ENCODE assay signal across 11 cellular contexts in genomic region chr5:45385321-45386058, GRCh38.
DNase-seq lines count a peak whose midpoint lies in the region; ATAC-seq, FAIRE-seq and TF ChIP-seq lines count a peak whose summit lies in the region.
"Had no signal": no experiment of that assay in that cellular context is flagged by ENCODE, and none has a peak within 500 bp of the region (broad histone marks: within the 10 kb centered on the region; RNA-seq: fewer than 3 reads in every experiment).

No MANE protein-coding gene starts in this region.

- H3K27ac ChIP-seq in HCT116 (ENCODE audit: low read depth, low read length) (peak overlapping the region; percentile 95), spleen (no peak overlapping the region)

- WGBS in spleen, 5 donors, result 61 to 74% (median 63%) methylated on average over 6 of the region's 6 CpGs

- ATAC-seq in HCT116 (peak; percentile 88), HG02588 (IDR thresholded peaks at IDR 0.05; ENCODE audit: unreplicated experiment) (no peak), GM21717 (IDR thresholded peaks at IDR 0.05; ENCODE audit: unreplicated experiment) (no peak)

- H3K36me3 ChIP-seq in HCT116 (ENCODE audit: control insufficient read depth in 1 of 2, insufficient read depth in 2 of 2, low read length in 2 of 2) (peaks cover 0 to 8% of the 10 kb centered on the region in 2 experiments; a peak in 2 of 4 replicates), spleen (no peaks in the 10 kb centered on the region)

- H4K20me1 ChIP-seq in HCT116 (ENCODE audit: insufficient read depth), result no peaks in the 10 kb centered on the region

- RAD21 ChIA-PET in HCT116 (lab: Charles Lee; ENCODE audit: low non-redundant PET in 1 of 2, low total read pairs in 2 of 2, uncharacterized antibody in 2 of 2, unreplicated experiment in 2 of 2), result interaction anchor here in 1 of 2 experiments (0.6 to 1.8 kb wide), 2 partner anchors 136 to 347 kb away, joined by 3 to 4 read pairs; no protein-coding TSS in a partner anchor

- DNase-seq in HCT116 (ENCODE audit: low read depth, low spot score) (peak; percentile 90), RCC 7860 (ENCODE audit: low spot score) (peak; percentile 79), epithelial cell of proximal tubule (ENCODE audit: low read depth) (peak; percentile 31), renal cortical epithelial cell (ENCODE audit: low read depth) (peak; percentile 87), spleen (no peak)
- DNase-seq: activated CD4-positive, alpha-beta T cell treated with anti-CD3 and anti-CD28 coated beads, Interleukin-2, amount 50 U/mL, for 1 hour; activated naive CD4-positive, alpha-beta T cell treated with anti-CD3 and anti-CD28 coated beads, Interleukin-2, amount 10 ng/mL, durations not matched to agents 7 days and 5 days; kidney glomerular epithelial cell; NCI-H2081 had no signal

- peak; percentile 91 for FAIRE-seq in RCC 7860 (lab: Jason Lieb, UNC)

- H3K4me1 ChIP-seq in HCT116 (ENCODE audit: control insufficient read depth in 1 of 2, insufficient read depth in 2 of 2, low read length in 2 of 2) (peaks cover 34 to 43% of the 10 kb centered on the region in 2 experiments), spleen (no peaks in the 10 kb centered on the region)

- POLR2A ChIA-PET in HCT116 (lab: Charles Lee), result interaction anchor here (0.9 to 2.1 kb wide), 3 partner anchors 10 to 135 kb away, joined by 4 to 9 read pairs (median 4); no protein-coding TSS in a partner anchor

- intact Hi-C loops in HCT116 (cut with micrococcal nuclease) (loop anchor here (5.0 kb wide), 1 partner anchor 508 kb away; no protein-coding TSS in a partner anchor), spleen (cut with DNase I; ENCODE audit: low total_unique reads) (no loop called here)

- H2AFZ ChIP-seq in HCT116 (ENCODE audit: low read depth, low read length, poor library complexity, severe bottlenecking), result peak overlapping the region; percentile 49

- H3K79me2 ChIP-seq in HCT116 (ENCODE audit: insufficient read depth, low read length), result no peaks in the 10 kb centered on the region

- peak overlapping the region; percentile 61 for H3K4me2 ChIP-seq in HCT116 (ENCODE audit: low read length)

- TF ChIP-seq CTCF in HCT116 (IDR thresholded peaks at IDR 0.05 in 2 of 3, conservative IDR thresholded peaks at IDR 0.05 in 1 of 3; ENCODE audit: borderline replicate concordance in 1 of 3, insufficient read depth in 1 of 3, low read depth in 2 of 3, low read length in 2 of 3) (no peak), epithelial cell of proximal tubule (conservative IDR thresholded peaks at IDR 0.05; ENCODE audit: low read depth, low read length) (no peak), spleen (IDR thresholded peaks at IDR 0.05 in 8 of 11, conservative IDR thresholded peaks at IDR 0.05 in 3 of 11) (no peak)

- TF ChIP-seq POLR2A in HCT116 (IDR thresholded peaks at IDR 0.05; ENCODE audit: borderline replicate concordance, extremely low read depth, insufficient read depth, insufficient read length), result no peak
- TF ChIP-seq POLR2A in spleen (IDR thresholded peaks at IDR 0.05), result no peak

- peak overlapping the region; percentile 40 for H3K9ac ChIP-seq in HCT116 (ENCODE audit: low read length)

- H3K27me3 ChIP-seq in HCT116 (ENCODE audit: insufficient read depth, low read length) (no peaks in the 10 kb centered on the region), spleen (replicated peaks in 1 of 7) (no peaks in the 10 kb centered on the region)

- H3K9me3 ChIP-seq in HCT116 (ENCODE audit: control insufficient read depth in 1 of 2, insufficient read depth in 1 of 2, low read depth in 1 of 2, low read length in 2 of 2), result no peaks in the 10 kb centered on the region
- H3K9me3 ChIP-seq in spleen, result peaks cover 0 to 5% (median 0%) of the 10 kb centered on the region in 8 donors

- peak overlapping the region in 1 of 2 experiments; percentile 21; a peak in 2 of 4 replicates for H3K4me3 ChIP-seq in HCT116 (replicated peaks in 1 of 2; ENCODE audit: low read depth in 1 of 2, low read length in 2 of 2)
- no peak overlapping the region for H3K4me3 ChIP-seq in epithelial cell of proximal tubule (ENCODE audit: low read depth, low read length)
- no peak overlapping the region for H3K4me3 ChIP-seq in spleen

- H3K9me2 ChIP-seq in HCT116 (ENCODE audit: insufficient read depth), result no peaks in the 10 kb centered on the region

- peak; percentile 28 for TF ChIP-seq RAD21 in HCT116 (IDR thresholded peaks at IDR 0.05; ENCODE audit: low read depth)

- BruUV-seq in HCT116 (replicated peaks; lab: Mats Ljungman, UMichigan), result no TSS peak

- CTCF ChIA-PET in HCT116 (lab: Charles Lee), result interaction anchor here (0.6 to 1.8 kb wide), 3 partner anchors 15 to 135 kb away, joined by 3 to 5 read pairs (median 4); no protein-coding TSS in a partner anchor

TF ChIP-seq in HCT116, 20 proteins besides CTCF, POLR2A, EP300 and RAD21:
- TF ChIP-seq ZNF274 (IDR thresholded peaks at IDR 0.05; ENCODE audit: low read depth, low read length) (no peak), EZH2phosphoT487 (IDR thresholded peaks at IDR 0.05; ENCODE audit: borderline replicate concordance) (no peak), YY1 (IDR thresholded peaks at IDR 0.05; ENCODE audit: extremely low read depth, insufficient replicate concordance, low read depth, low read length) (no peak), SRF (IDR thresholded peaks at IDR 0.05; ENCODE audit: low read depth) (no peak), EZH2 (IDR thresholded peaks at IDR 0.05) (no peak), FOSL1 (IDR thresholded peaks at IDR 0.05; ENCODE audit: low read depth) (peak; percentile 78), ZFX (IDR thresholded peaks at IDR 0.05) (no peak), CBX3 (IDR thresholded peaks at IDR 0.05; ENCODE audit: low read depth) (peak; percentile 72; the same call in 1 of the 2 replicates), SP1 (IDR thresholded peaks at IDR 0.05; ENCODE audit: low read depth) (peak; percentile 71), POLR2AphosphoS5 (IDR thresholded peaks at IDR 0.05; ENCODE audit: low read depth, low read length) (peak; percentile 50; the same call in 1 of the 2 replicates), ELF1 (IDR thresholded peaks at IDR 0.05; ENCODE audit: borderline replicate concordance, low read depth) (peak; percentile 34; the same call in 1 of the 2 replicates), EGR1 (IDR thresholded peaks at IDR 0.05; ENCODE audit: low read depth) (0 out of 2 replicates have a peak, but pooled peaks have one; percentile 14), JUND (IDR thresholded peaks at IDR 0.05) (peak; percentile 53), SIN3A (IDR thresholded peaks at IDR 0.05; ENCODE audit: low read depth) (no peak), TCF7L2 (IDR thresholded peaks at IDR 0.05; ENCODE audit: borderline replicate concordance, extremely low read depth, insufficient read depth, insufficient read length) (peak; percentile 59), ZBTB33 (IDR thresholded peaks at IDR 0.05; ENCODE audit: extremely low read depth, insufficient replicate concordance, low read length) (no peak), CEBPB (IDR thresholded peaks at IDR 0.05; ENCODE audit: low read depth) (peak; percentile 60), ATF3 (IDR thresholded peaks at IDR 0.05) (no peak)
- TF ChIP-seq, protein P1, sequence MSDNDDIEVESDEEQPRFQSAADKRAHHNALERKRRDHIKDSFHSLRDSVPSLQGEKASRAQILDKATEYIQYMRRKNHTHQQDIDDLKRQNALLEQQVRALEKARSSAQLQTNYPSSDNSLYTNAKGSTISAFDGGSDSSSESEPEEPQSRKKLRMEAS (IDR thresholded peaks at IDR 0.05), result peak; percentile 80
- TF ChIP-seq, protein P2, sequence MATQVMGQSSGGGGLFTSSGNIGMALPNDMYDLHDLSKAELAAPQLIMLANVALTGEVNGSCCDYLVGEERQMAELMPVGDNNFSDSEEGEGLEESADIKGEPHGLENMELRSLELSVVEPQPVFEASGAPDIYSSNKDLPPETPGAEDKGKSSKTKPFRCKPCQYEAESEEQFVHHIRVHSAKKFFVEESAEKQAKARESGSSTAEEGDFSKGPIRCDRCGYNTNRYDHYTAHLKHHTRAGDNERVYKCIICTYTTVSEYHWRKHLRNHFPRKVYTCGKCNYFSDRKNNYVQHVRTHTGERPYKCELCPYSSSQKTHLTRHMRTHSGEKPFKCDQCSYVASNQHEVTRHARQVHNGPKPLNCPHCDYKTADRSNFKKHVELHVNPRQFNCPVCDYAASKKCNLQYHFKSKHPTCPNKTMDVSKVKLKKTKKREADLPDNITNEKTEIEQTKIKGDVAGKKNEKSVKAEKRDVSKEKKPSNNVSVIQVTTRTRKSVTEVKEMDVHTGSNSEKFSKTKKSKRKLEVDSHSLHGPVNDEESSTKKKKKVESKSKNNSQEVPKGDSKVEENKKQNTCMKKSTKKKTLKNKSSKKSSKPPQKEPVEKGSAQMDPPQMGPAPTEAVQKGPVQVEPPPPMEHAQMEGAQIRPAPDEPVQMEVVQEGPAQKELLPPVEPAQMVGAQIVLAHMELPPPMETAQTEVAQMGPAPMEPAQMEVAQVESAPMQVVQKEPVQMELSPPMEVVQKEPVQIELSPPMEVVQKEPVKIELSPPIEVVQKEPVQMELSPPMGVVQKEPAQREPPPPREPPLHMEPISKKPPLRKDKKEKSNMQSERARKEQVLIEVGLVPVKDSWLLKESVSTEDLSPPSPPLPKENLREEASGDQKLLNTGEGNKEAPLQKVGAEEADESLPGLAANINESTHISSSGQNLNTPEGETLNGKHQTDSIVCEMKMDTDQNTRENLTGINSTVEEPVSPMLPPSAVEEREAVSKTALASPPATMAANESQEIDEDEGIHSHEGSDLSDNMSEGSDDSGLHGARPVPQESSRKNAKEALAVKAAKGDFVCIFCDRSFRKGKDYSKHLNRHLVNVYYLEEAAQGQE (IDR thresholded peaks at IDR 0.05; ENCODE audit: low read depth), result no peak
